18 cellular contexts compared by ENCODE assay signal in the genomic region with DNA sequence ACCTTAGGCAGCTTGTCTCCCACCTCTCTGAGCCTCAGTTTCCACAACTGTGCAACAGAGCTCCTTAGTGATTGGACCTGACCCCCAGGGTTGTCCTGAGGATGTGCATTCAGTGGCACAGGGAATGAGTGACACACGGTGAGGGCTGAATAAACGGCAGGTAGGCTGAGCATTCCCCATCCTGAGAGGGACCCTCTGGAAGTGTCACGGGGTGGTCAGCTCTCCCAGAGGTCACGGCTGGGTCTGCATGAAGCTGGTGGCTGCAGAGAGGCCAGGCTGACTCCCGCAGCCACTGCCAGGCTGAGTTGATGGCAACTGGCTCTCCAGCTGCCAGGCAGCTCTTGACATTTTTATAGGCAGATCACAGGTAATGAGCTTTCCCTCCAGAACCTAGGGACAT. TPM values are rescaled to one million over a fixed set of nuclear protein-coding genes. Genes with fewer than 3 reads are reported as not detected.
DNase-seq lines count a peak whose midpoint lies in the region; ATAC-seq, FAIRE-seq and TF ChIP-seq lines count a peak whose summit lies in the region.
"Had no signal": no experiment of that assay in that cellular context is flagged by ENCODE, and none has a peak within 500 bp of the region (broad histone marks: within the 10 kb centered on the region; RNA-seq: fewer than 3 reads in every experiment).

No MANE protein-coding gene starts in this region.

- no peak for TF ChIP-seq CTCF in gastroesophageal sphincter (IDR thresholded peaks at IDR 0.05)

- H4K8ac ChIP-seq in neuronal stem cell (ENCODE audit: low read depth, low read length) = no peak overlapping the region

- H3K4ac ChIP-seq in neuronal stem cell (ENCODE audit: low read length) = no peak overlapping the region

- no peak overlapping the region for H3K4me2 ChIP-seq in neuronal stem cell (ENCODE audit: insufficient read depth, low read length, poor library complexity, severe bottlenecking)

- H3K4me3 ChIP-seq in neuronal stem cell (ENCODE audit: low read length in 2 of 2) (no peak overlapping the region), gastroesophageal sphincter (no peak overlapping the region)

- peaks cover 0 to 9% of the 10 kb centered on the region in 2 donors for H3K4me1 ChIP-seq in neuronal stem cell (ENCODE audit: control insufficient read depth in 2 of 2, insufficient read depth in 1 of 2, low read depth in 1 of 2, low read length in 2 of 2)
- no peaks in the 10 kb centered on the region for H3K4me1 ChIP-seq in gastroesophageal sphincter
- H3K4me1 ChIP-seq: Caco-2 had no signal

- peak overlapping the region; percentile 46 for H3K23ac ChIP-seq in neuronal stem cell (ENCODE audit: low read depth, low read length, poor library complexity)

- no CpG with 5 or more reads among the region's 5 CpGs for WGBS in neuronal stem cell (ENCODE audit: extremely low coverage in 2 of 2, insufficient read length in 2 of 2, insufficient replicate concordance in 1 of 2), 2 donors
- no CpG with 5 or more reads among the region's 5 CpGs for WGBS in gastroesophageal sphincter (ENCODE audit: low coverage in 1 of 2), 2 donors

- peak overlapping the region; percentile 12 for H3K18ac ChIP-seq in neuronal stem cell (ENCODE audit: low read length)

- no peak for TF ChIP-seq EP300 in gastroesophageal sphincter (IDR thresholded peaks at IDR 0.05)

- peak; percentile 23 for FAIRE-seq in HTR-8/SVneo (lab: Jason Lieb, UNC)
- FAIRE-seq: G401.6, GM12892 had no signal

- H3K27me3 ChIP-seq in neuronal stem cell (ENCODE audit: control insufficient read depth in 3 of 3, insufficient read depth in 3 of 3, low read depth in 1 of 3, low read length in 3 of 3) (peaks cover 0 to 70% (median 0%) of the 10 kb centered on the region in 3 experiments), gastroesophageal sphincter (peaks cover 87% of the 10 kb centered on the region)

- H3K14ac ChIP-seq in neuronal stem cell (ENCODE audit: low read length) = no peak overlapping the region

- peak overlapping the region; percentile 86 for H2BK12ac ChIP-seq in neuronal stem cell (ENCODE audit: low read length)

- H4K91ac ChIP-seq in neuronal stem cell (ENCODE audit: low read depth, low read length, poor library complexity) = no peak overlapping the region

- H3K9ac ChIP-seq in neuronal stem cell (ENCODE audit: low read depth, low read length, poor library complexity) = no peak overlapping the region

- H2AK5ac ChIP-seq in neuronal stem cell (ENCODE audit: low read depth, low read length) = peak overlapping the region; percentile 14

- H2BK15ac ChIP-seq in neuronal stem cell (ENCODE audit: low read length) = peak overlapping the region; percentile 18

- H2BK5ac ChIP-seq in neuronal stem cell (ENCODE audit: low read length) = no peak overlapping the region

- no peak overlapping the region for H2BK120ac ChIP-seq in neuronal stem cell (ENCODE audit: low read depth, low read length)

- H3K79me1 ChIP-seq in neuronal stem cell (ENCODE audit: low read depth, low read length) = no peaks in the 10 kb centered on the region

- ATAC-seq in gastroesophageal sphincter = no peak
- ATAC-seq: CD8-positive, alpha-beta T cell had no signal

- no peak for TF ChIP-seq POLR2A in gastroesophageal sphincter (IDR thresholded peaks at IDR 0.05)

- no peak for DNase-seq in HTR-8/SVneo (ENCODE audit: insufficient read length, low spot score)
- peak; percentile 25 for DNase-seq in NCI-H524 treated with DMSO at 0.1 percent for 48 hours (lab: John Stamatoyannopoulos, UW)
- no peak for DNase-seq in neuronal stem cell (ENCODE audit: low spot score)
- DNase-seq in NCI-H345 treated with DMSO at 0.1 percent for 48 hours (lab: John Stamatoyannopoulos, UW; ENCODE audit: unreplicated experiment) = no peak
- no peak for DNase-seq in stimulated activated CD4-positive, alpha-beta T cell treated with anti-CD3 and anti-CD28 coated beads, Interleukin-4, amount 100 ng/mL, for 24 hours
- DNase-seq: C1 segment of cervical spinal cord; Caco-2; CD4-positive, CD25-positive, alpha-beta regulatory T cell; CD8-positive, alpha-beta T cell; DMS153; DND-41; GOT3; H7; HCEC 1CT had no signal

- H3K9me3 ChIP-seq in neuronal stem cell (replicated peaks in 1 of 2; ENCODE audit: control insufficient read depth in 2 of 2, insufficient read depth in 1 of 2, low read depth in 1 of 2, low read length in 2 of 2) = no peaks in the 10 kb centered on the region
- H3K9me3 ChIP-seq in gastroesophageal sphincter = no peaks in the 10 kb centered on the region
- H3K9me3 ChIP-seq: Caco-2 had no signal

- H2AFZ ChIP-seq in neuronal stem cell (ENCODE audit: low read length) = no peak overlapping the region

- H3K27ac ChIP-seq in neuronal stem cell (replicated peaks; ENCODE audit: low read length) (no peak overlapping the region), gastroesophageal sphincter (no peak overlapping the region)

- H3K36me3 ChIP-seq in neuronal stem cell (replicated peaks in 1 of 2; ENCODE audit: control insufficient read depth in 2 of 2, insufficient read depth in 2 of 2, low read length in 2 of 2) (no peaks in the 10 kb centered on the region), gastroesophageal sphincter (no peaks in the 10 kb centered on the region)

RNA-seq across cellular contexts. Expression of gene CD40, which starts 42.5 kb away (rescaled TPM):
- polyA plus RNA-seq in neuronal stem cell (2013, experiment 1 of 2) = 5.5 TPM
- 6.2 TPM for polyA plus RNA-seq in neuronal stem cell (2013, experiment 2 of 2)
- 10 to 100 TPM; 13.7 to 16.6 (median 13.9) TPM for total RNA-seq in gastroesophageal sphincter
- total RNA-seq: A172, Caco-2 had no signal
